ENCODE assay signal across 8 cellular contexts in the genomic region with DNA sequence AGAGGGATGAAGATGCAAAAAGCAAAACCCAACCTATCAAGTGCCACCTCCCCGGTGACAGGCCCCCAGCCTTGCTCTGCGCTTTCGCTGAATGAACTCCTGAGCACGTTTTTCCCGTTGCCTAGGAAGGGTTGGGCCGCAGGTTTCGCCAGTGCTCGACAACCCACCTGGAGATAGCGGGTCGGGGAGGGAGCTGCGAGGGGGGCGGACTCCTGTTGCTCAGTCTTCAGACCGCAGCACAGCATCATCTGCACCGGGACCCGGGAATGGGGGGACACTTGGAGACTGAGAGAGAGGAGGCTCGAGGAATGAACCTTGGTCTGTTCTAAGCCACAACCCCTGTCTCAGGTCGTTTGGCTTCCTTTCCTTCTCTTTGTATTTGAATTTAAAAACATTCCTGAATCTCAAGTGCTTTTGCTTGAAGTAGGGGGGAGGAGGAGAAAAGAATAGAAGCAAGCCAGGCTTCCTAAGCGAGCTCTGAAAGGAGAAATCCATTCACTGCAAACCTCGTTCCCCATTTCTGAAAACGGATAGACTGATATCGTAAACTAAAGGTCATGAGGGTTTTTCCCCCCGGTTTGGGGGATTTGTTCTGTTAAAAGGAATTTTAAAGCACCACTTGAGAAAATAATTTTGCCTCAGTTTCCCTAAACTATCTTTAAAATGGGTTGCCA. TPM values are rescaled to one million over a fixed set of nuclear protein-coding genes. Genes with fewer than 3 reads are reported as not detected.
DNase-seq lines count a peak whose midpoint lies in the region; ATAC-seq and TF ChIP-seq lines count a peak whose summit lies in the region.

No MANE protein-coding gene starts in this region.

- TF ChIP-seq CTCF in fibroblast of lung (conservative IDR thresholded peaks at IDR 0.05 in 1 of 2, IDR thresholded peaks at IDR 0.05 in 1 of 2; ENCODE audit: low read depth in 1 of 2, low read length in 2 of 2) (no peak), neutrophil (IDR thresholded peaks at IDR 0.05) (no peak)

- H3K27ac ChIP-seq in fibroblast of lung (ENCODE audit: insufficient read depth, low read length) (peak overlapping the region; percentile 60), neutrophil (no peak overlapping the region)

- H3K4me2 ChIP-seq in fibroblast of lung (ENCODE audit: extremely low read depth, insufficient read depth, low read length): peak overlapping the region; percentile 87

- no peaks in the 10 kb centered on the region for H4K20me1 ChIP-seq in fibroblast of lung (ENCODE audit: control insufficient read depth, extremely low read depth, insufficient read depth, low read length)

- peak overlapping the region; percentile 68 to 90 (median 86) for H3K4me3 ChIP-seq in fibroblast of lung (replicated peaks in 1 of 4; ENCODE audit: control extremely low read depth in 1 of 4, insufficient read depth in 1 of 4, low read depth in 3 of 4, low read length in 4 of 4)
- H3K4me3 ChIP-seq in neutrophil (ENCODE audit: low read depth in 1 of 2, low read length in 1 of 2): peak overlapping the region; percentile 40 to 56

- peaks cover 7% of the 10 kb centered on the region for H3K4me1 ChIP-seq in fibroblast of lung (ENCODE audit: control insufficient read depth, extremely low read depth, insufficient read depth, low read length)
- H3K4me1 ChIP-seq in neutrophil (ENCODE audit: control insufficient read depth in 1 of 2, insufficient read depth in 1 of 2, low read depth in 1 of 2, low read length in 1 of 2): peaks cover 19 to 33% of the 10 kb centered on the region in 2 experiments

- peaks cover 23% of the 10 kb centered on the region for H3K79me2 ChIP-seq in fibroblast of lung (ENCODE audit: control insufficient read depth, insufficient read depth, low read length)

- no peaks in the 10 kb centered on the region for H3K27me3 ChIP-seq in fibroblast of lung (ENCODE audit: control insufficient read depth, insufficient read depth, low read length)
- H3K27me3 ChIP-seq in neutrophil: peaks cover 73% of the 10 kb centered on the region

- peak; percentile 36 for DNase-seq in NCI-H2227 (lab: John Stamatoyannopoulos, UW; ENCODE audit: unreplicated experiment)
- DNase-seq in NCI-H2227 treated with DMSO at 0.1 percent for 48 hours (lab: John Stamatoyannopoulos, UW): no peak
- peak; percentile 3 to 11 for DNase-seq in activated CD4-positive, alpha-beta T cell treated with anti-CD3 and anti-CD28 coated beads, Interleukin-2, amount 50 U/mL, for 24 hours (ENCODE audit: low read depth in 1 of 2, low spot score in 1 of 2)
- peak in 1 of 2 donors; percentile 8 for DNase-seq in fibroblast of lung (ENCODE audit: low read depth in 2 of 2)

- H3K9me3 ChIP-seq in fibroblast of lung (ENCODE audit: control insufficient read depth, insufficient read depth, low read depth, low read length): no peaks in the 10 kb centered on the region
- H3K9me3 ChIP-seq in neutrophil: no peaks in the 10 kb centered on the region

- H3K9ac ChIP-seq in fibroblast of lung (ENCODE audit: insufficient read depth, low read length): peak overlapping the region; percentile 69

- peak overlapping the region; percentile 80 for H2AFZ ChIP-seq in fibroblast of lung (ENCODE audit: low read length)

- ATAC-seq in GM21723 (IDR thresholded peaks at IDR 0.05; ENCODE audit: unreplicated experiment) (no peak), HG03457 (IDR thresholded peaks at IDR 0.05; ENCODE audit: unreplicated experiment) (no peak), HG03439 (IDR thresholded peaks at IDR 0.05; ENCODE audit: unreplicated experiment) (no peak)

- H3K36me3 ChIP-seq in fibroblast of lung (ENCODE audit: control insufficient read depth, insufficient read depth, low read length): no peaks in the 10 kb centered on the region
- H3K36me3 ChIP-seq in neutrophil: no peaks in the 10 kb centered on the region

RNA-seq across cellular contexts. Expression of a gene that starts 1.2 kb away (rescaled TPM):
- 21.6 and 87.7 TPM in 2 replicates for total RNA-seq in fibroblast of lung
- 37.9 and 67.6 TPM in 2 replicates for polyA plus RNA-seq in fibroblast of lung
- polyA plus RNA-seq in fibroblast of lung (2012): 36.2 and 62.7 TPM in 2 replicates
- 19.7 and 24.9 TPM in 2 replicates for polyA minus RNA-seq in fibroblast of lung (ENCODE audit: low replicate concordance)
